8 cellular contexts compared by ENCODE assay signal in the genomic region with DNA sequence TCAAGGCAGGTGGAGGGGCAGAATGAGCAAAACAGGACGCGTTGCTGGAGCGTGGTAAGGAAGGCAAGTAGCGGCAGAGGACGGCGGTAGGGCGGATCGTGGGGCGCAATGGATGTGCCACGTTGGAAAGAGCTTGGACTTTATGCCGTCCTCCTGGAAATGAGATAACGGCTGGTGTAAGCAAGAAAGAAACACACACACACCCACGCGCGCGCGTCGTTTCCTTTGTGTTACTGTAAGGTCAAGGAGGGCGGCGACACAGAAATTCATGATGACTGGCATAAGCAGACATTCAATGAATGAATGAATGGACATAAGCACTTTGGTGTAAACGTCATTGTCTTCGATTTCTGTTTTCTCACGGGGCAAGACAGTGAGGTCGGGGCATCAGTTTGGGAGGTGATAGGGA. TPM values are rescaled to one million over a fixed set of nuclear protein-coding genes. Genes with fewer than 3 reads are reported as not detected.
A peak's percentile ranks its signal among the peaks of the same experiment; 100 is the strongest.
DNase-seq lines count a peak whose midpoint lies in the region; ATAC-seq and TF ChIP-seq lines count a peak whose summit lies in the region.

No MANE protein-coding gene starts in this region.

- peak overlapping the region; percentile 82 for H3K4me3 ChIP-seq in fibroblast of villous mesenchyme (ENCODE audit: low read depth, low read length)

- H3K9me3 Mint-ChIP-seq in type B pancreatic cell, result no peaks in the 10 kb centered on the region

- peaks cover 9% of the 10 kb centered on the region for H3K36me3 Mint-ChIP-seq in type B pancreatic cell

- ATAC-seq in omental fat pad (ENCODE audit: low FRiP score) (peak; percentile 46), GM18861 (IDR thresholded peaks at IDR 0.05; ENCODE audit: unreplicated experiment) (no peak)

- DNase-seq in EL (peak; percentile 48), M059J (ENCODE audit: low read depth) (peak; percentile 39), fibroblast of villous mesenchyme (ENCODE audit: low read depth) (peak; percentile 25), omental fat pad (ENCODE audit: low spot score) (peak; percentile 87), type B pancreatic cell (ENCODE audit: extremely low spot score, unreplicated experiment) (no peak), COLO829 (ENCODE audit: low spot score) (no peak)
- DNase-seq in activated T-cell treated with anti-CD3 and anti-CD28 coated beads, Interleukin-2, amount 50 U/mL, for 1 hour, result peak; percentile 42

- H3K27ac Mint-ChIP-seq in type B pancreatic cell, result peak overlapping the region; percentile 64

- H3K4me1 Mint-ChIP-seq in type B pancreatic cell (ENCODE audit: unreplicated experiment), result peaks cover 21% of the 10 kb centered on the region

- peaks cover 25% of the 10 kb centered on the region for H3K27me3 Mint-ChIP-seq in type B pancreatic cell

- H3K4me3 Mint-ChIP-seq in type B pancreatic cell, result peak overlapping the region; percentile 92

- TF ChIP-seq CTCF in fibroblast of villous mesenchyme (IDR thresholded peaks at IDR 0.05; ENCODE audit: insufficient read depth, low read depth, low read length) (no peak), omental fat pad (IDR thresholded peaks at IDR 0.05) (no peak), type B pancreatic cell (conservative IDR thresholded peaks at IDR 0.05) (no peak)

RNA-seq across cellular contexts. Expression of gene ENTPD7, which starts 0.7 kb away (rescaled TPM):
- 10.0 and 17.4 TPM in 2 replicates for total RNA-seq in M059J (2014; rRNA removed; shearing (Covaris generic))
- 43.2 and 48.4 TPM in 2 replicates for total RNA-seq in fibroblast of villous mesenchyme
- 10 to 100 TPM in 2 of 4 donors, 1 to 10 TPM in 2; 5.2 to 18.6 (median 9.2) TPM for total RNA-seq in omental fat pad
- total RNA-seq in type B pancreatic cell (ENCODE audit: low replicate concordance), result 22.9 and 32.8 TPM in 2 replicates

RNA-seq across cellular contexts. Expression of gene SLC25A28, which starts 38.4 kb away (rescaled TPM):
- 36.5 and 47.9 TPM in 2 replicates for total RNA-seq in M059J (2014; rRNA removed; shearing (Covaris generic))
- 16.0 and 18.4 TPM in 2 replicates for total RNA-seq in fibroblast of villous mesenchyme
- 10 to 100 TPM; 30.2 to 45.4 (median 41.7) TPM for total RNA-seq in omental fat pad
- 29.5 and 33.9 TPM in 2 replicates for total RNA-seq in type B pancreatic cell (ENCODE audit: low replicate concordance)

Comparison
In these comparisons a context has a peak if more than half of its experiments do, and no peak if none do; other contexts are left out.
1. DNase-seq: peak in EL (single experiment), M059J (single experiment), activated T-cell treated with anti-CD3 and anti-CD28 coated beads, Interleukin-2, amount 50 U/mL, for 1 hour (single experiment), fibroblast of villous mesenchyme (single experiment) and omental fat pad (single experiment); none in type B pancreatic cell (single experiment) and COLO829 (single experiment).